In genomic region chr18:10453885-10454772, GRCh38 we compare ENCODE assay signal across 8 cellular contexts. TPM values are rescaled to one million over a fixed set of nuclear protein-coding genes. Genes with fewer than 3 reads are reported as not detected.
DNase-seq lines count a peak whose midpoint lies in the region; ATAC-seq and TF ChIP-seq lines count a peak whose summit lies in the region.

APCDD1 (plus strand) TSS chr18:10454635; CDS start chr18:10454982, 347 bp downstream.

- intact Hi-C loops in lower leg skin (cut with DNase I; ENCODE audit: low total_unique reads), result no loop called here

- peak within 1 kb of the TSS; percentile 78 for H3K4me3 ChIP-seq in coronary artery
- peak within 1 kb of the TSS; percentile 70 for H3K4me3 ChIP-seq in lower leg skin (ENCODE audit: low read depth, poor library complexity, severe bottlenecking)

- TF ChIP-seq POLR2A in lower leg skin (IDR thresholded peaks at IDR 0.05), result peak in 1 of 2 donors; percentile 24

- 6 to 10% methylated on average over 47 to 70 of the region's 80 CpGs for WGBS in lower leg skin, 2 donors

- peak within 1 kb of the TSS; percentile 86 to 91 for H3K27ac ChIP-seq in coronary artery

- ATAC-seq in HG03175 (IDR thresholded peaks at IDR 0.05; ENCODE audit: unreplicated experiment) (no peak), GM18519 (IDR thresholded peaks at IDR 0.05; ENCODE audit: low FRiP score, unreplicated experiment) (no peak)

- TF ChIP-seq CTCF in coronary artery (IDR thresholded peaks at IDR 0.05), result no peak
- TF ChIP-seq CTCF in lower leg skin (IDR thresholded peaks at IDR 0.05), result no peak
- TF ChIP-seq CTCF in subcutaneous adipose tissue (IDR thresholded peaks at IDR 0.05; ENCODE audit: low read depth), result no peak

- DNase-seq in EH (ENCODE audit: low read depth), result peak; percentile 43
- DNase-seq in NCI-H2227 treated with DMSO at 0.1 percent for 48 hours (lab: John Stamatoyannopoulos, UW), result peak; percentile 79
- DNase-seq in coronary artery (ENCODE audit: low spot score), result peak; percentile 88
- DNase-seq in lower leg skin (ENCODE audit: low spot score in 2 of 2), result peak; percentile 65 to 94
- no peak for DNase-seq in foreskin melanocyte

RNA-seq across cellular contexts. Expression of gene APCDD1, which starts in this region (rescaled TPM):
- total RNA-seq in lower leg skin, result 100 to 1,000 TPM in 3 of 4 donors, 10 to 100 TPM in 1; 76.6 to 192 (median 180) TPM
- total RNA-seq in subcutaneous adipose tissue, result 100 to 1,000 TPM in 2 of 4 donors, 10 to 100 TPM in 2; 47.6 to 191 (median 118) TPM
